Comparison of ENCODE assay signal across 16 cellular contexts in the genomic region with DNA sequence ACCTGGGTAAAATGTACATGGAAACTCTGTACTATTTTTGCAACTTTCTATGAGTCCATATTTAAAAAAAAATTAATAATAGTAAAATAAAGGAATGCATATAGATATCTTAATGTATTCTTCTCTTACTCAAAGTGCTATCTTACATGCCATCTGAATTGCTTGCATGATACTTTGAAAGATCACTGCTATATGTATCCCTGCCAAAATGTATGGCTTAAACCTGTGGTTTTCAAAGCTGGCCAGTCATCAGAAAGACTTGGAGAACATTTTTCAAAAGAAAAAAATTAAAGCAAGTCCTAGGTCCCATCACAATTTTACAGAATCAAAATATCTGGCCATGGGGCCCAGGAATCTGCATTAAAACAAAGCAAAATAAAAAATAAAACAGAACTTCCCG.
DNase-seq lines count a peak whose midpoint lies in the region; ATAC-seq and TF ChIP-seq lines count a peak whose summit lies in the region.
"Had no signal": no experiment of that assay in that cellular context is flagged by ENCODE, and none has a peak within 500 bp of the region (broad histone marks: within the 10 kb centered on the region; RNA-seq: fewer than 3 reads in every experiment).

No MANE protein-coding gene starts in this region.

- intact Hi-C loops in MCF 10A (cut with micrococcal nuclease) (no loop called here), breast epithelium (cut with DNase I; ENCODE audit: low total_unique reads) (no loop called here), IMR-90 (cut with micrococcal nuclease) (no loop called here)

- TF ChIP-seq CTCF in MCF 10A (IDR thresholded peaks at IDR 0.05; ENCODE audit: unreplicated experiment), result no peak
- TF ChIP-seq CTCF in breast epithelium (IDR thresholded peaks at IDR 0.05), result no peak
- TF ChIP-seq CTCF in IMR-90 (conservative IDR thresholded peaks at IDR 0.05; ENCODE audit: low read depth, low read length), result no peak

- H3K9me3 ChIP-seq in breast epithelium (no peaks in the 10 kb centered on the region), IMR-90 (ENCODE audit: control insufficient read depth, insufficient read depth, low read length) (no peaks in the 10 kb centered on the region)

- H3K4me3 ChIP-seq in breast epithelium (no peak overlapping the region), IMR-90 (ENCODE audit: insufficient read depth, low read depth, low read length) (no peak overlapping the region)

- no peak overlapping the region for H2BK5ac ChIP-seq in IMR-90 (ENCODE audit: low read depth, low read length, poor library complexity, severe bottlenecking)

- H3K36me3 ChIP-seq in breast epithelium (no peaks in the 10 kb centered on the region), IMR-90 (ENCODE audit: control insufficient read depth, insufficient read depth, low read length) (peaks cover 2% of the 10 kb centered on the region; the same call in 1 of the 2 replicates)

- peaks cover 7% of the 10 kb centered on the region for H3K36me3 Mint-ChIP-seq in MCF 10A (ENCODE audit: insufficient read depth, unreplicated experiment)
- peaks cover 13 to 19% of the 10 kb centered on the region in 2 donors for H3K36me3 Mint-ChIP-seq in stimulated activated naive B cell treated with anti-CD40 and anti-IgM and Interleukin-4, amounts not matched to agents 10 μg/mL and 1 μg/mL and 100 μg/mL, for 72 hours
- peaks cover 7% of the 10 kb centered on the region for H3K36me3 Mint-ChIP-seq in T-helper 2 cell treated with Interferon-gamma antibody and Interleukin-4, amounts not matched to agents 5 μg/mL and 100 μg/mL, for 36 hours (ENCODE audit: low read depth)

- H2BK15ac ChIP-seq in IMR-90 (ENCODE audit: low read depth, low read length), result no peak overlapping the region

- H3K79me1 ChIP-seq in IMR-90 (ENCODE audit: low read depth in 1 of 2, low read length in 2 of 2), result peaks cover 27 to 52% of the 10 kb centered on the region in 2 experiments

- TF ChIP-seq RAD21 in IMR-90 (IDR thresholded peaks at IDR 0.05; ENCODE audit: low read length), result no peak

- no peak overlapping the region for H3K14ac ChIP-seq in IMR-90 (replicated peaks; ENCODE audit: low read depth, low read length)

- no peak overlapping the region for H3K27ac Mint-ChIP-seq in MCF 10A (ENCODE audit: low read depth, unreplicated experiment)
- H3K27ac Mint-ChIP-seq in stimulated activated naive B cell treated with anti-CD40 and anti-IgM and Interleukin-4, amounts not matched to agents 10 μg/mL and 1 μg/mL and 100 μg/mL, for 72 hours, result peak overlapping the region; percentile 5
- no peak overlapping the region for H3K27ac Mint-ChIP-seq in T-helper 2 cell treated with Interferon-gamma antibody and Interleukin-4, amounts not matched to agents 5 μg/mL and 100 μg/mL, for 36 hours
- H3K27ac Mint-ChIP-seq: CD4-positive, alpha-beta T cell had no signal

- peaks cover 32% of the 10 kb centered on the region for H4K20me1 ChIP-seq in IMR-90 (ENCODE audit: insufficient read depth, low read length)

- H3K4me1 ChIP-seq in breast epithelium (no peaks in the 10 kb centered on the region), IMR-90 (ENCODE audit: control insufficient read depth, insufficient read depth, low read length) (peaks cover 3% of the 10 kb centered on the region; the same call in 1 of the 2 replicates)

- H3K27me3 ChIP-seq in breast epithelium (no peaks in the 10 kb centered on the region), IMR-90 (ENCODE audit: control insufficient read depth, insufficient read depth, low read length) (no peaks in the 10 kb centered on the region)

- H4K5ac ChIP-seq in IMR-90 (ENCODE audit: low read depth, low read length), result no peak overlapping the region

- POLR2A ChIA-PET in MCF 10A (lab: Yijun Ruan, JAX), result interaction anchor here (0.9 kb wide), 1 partner anchor 490 kb away, joined by 3 read pairs; no protein-coding TSS in a partner anchor
- POLR2A ChIA-PET in IMR-90 (lab: Charles Lee; ENCODE audit: unreplicated experiment), result no interaction called here

- no peaks in the 10 kb centered on the region for H3K9me3 Mint-ChIP-seq in MCF 10A (ENCODE audit: unreplicated experiment)
- no peaks in the 10 kb centered on the region for H3K9me3 Mint-ChIP-seq in stimulated activated naive B cell treated with anti-CD40 and anti-IgM and Interleukin-4, amounts not matched to agents 10 μg/mL and 1 μg/mL and 100 μg/mL, for 72 hours
- H3K9me3 Mint-ChIP-seq in T-helper 2 cell treated with Interferon-gamma antibody and Interleukin-4, amounts not matched to agents 5 μg/mL and 100 μg/mL, for 36 hours, result no peaks in the 10 kb centered on the region
- H3K9me3 Mint-ChIP-seq: CD4-positive, alpha-beta T cell had no signal

- H3K4me3 Mint-ChIP-seq in MCF 10A (ENCODE audit: unreplicated experiment), result no peak overlapping the region
- no peak overlapping the region for H3K4me3 Mint-ChIP-seq in stimulated activated naive B cell treated with anti-CD40 and anti-IgM and Interleukin-4, amounts not matched to agents 10 μg/mL and 1 μg/mL and 100 μg/mL, for 72 hours
- no peak overlapping the region for H3K4me3 Mint-ChIP-seq in T-helper 2 cell treated with Interferon-gamma antibody and Interleukin-4, amounts not matched to agents 5 μg/mL and 100 μg/mL, for 36 hours
- H3K4me3 Mint-ChIP-seq: B cell; CD4-positive, alpha-beta T cell had no signal

- BruUV-seq in MCF 10A (replicated peaks; lab: Mats Ljungman, UMichigan) (no TSS peak), IMR-90 (replicated peaks; lab: Mats Ljungman, UMichigan) (no TSS peak)

- H3K23ac ChIP-seq in IMR-90 (ENCODE audit: low read depth, low read length), result no peak overlapping the region

- peaks cover 19% of the 10 kb centered on the region for H3K4me1 Mint-ChIP-seq in MCF 10A (ENCODE audit: insufficient read depth, unreplicated experiment)
- H3K4me1 Mint-ChIP-seq in stimulated activated naive B cell treated with anti-CD40 and anti-IgM and Interleukin-4, amounts not matched to agents 10 μg/mL and 1 μg/mL and 100 μg/mL, for 72 hours, result peaks cover 11 to 30% of the 10 kb centered on the region in 2 donors
- peaks cover 15% of the 10 kb centered on the region for H3K4me1 Mint-ChIP-seq in T-helper 2 cell treated with Interferon-gamma antibody and Interleukin-4, amounts not matched to agents 5 μg/mL and 100 μg/mL, for 36 hours (ENCODE audit: low read depth)

- no peak overlapping the region for H2AK5ac ChIP-seq in IMR-90 (ENCODE audit: low read depth, low read length)

- no peak overlapping the region for H3K4me2 ChIP-seq in IMR-90 (ENCODE audit: low read depth, low read length)

- no peaks in the 10 kb centered on the region for H3K27me3 Mint-ChIP-seq in MCF 10A (ENCODE audit: insufficient read depth, unreplicated experiment)
- H3K27me3 Mint-ChIP-seq in stimulated activated naive B cell treated with anti-CD40 and anti-IgM and Interleukin-4, amounts not matched to agents 10 μg/mL and 1 μg/mL and 100 μg/mL, for 72 hours, result no peaks in the 10 kb centered on the region
- no peaks in the 10 kb centered on the region for H3K27me3 Mint-ChIP-seq in T-helper 2 cell treated with Interferon-gamma antibody and Interleukin-4, amounts not matched to agents 5 μg/mL and 100 μg/mL, for 36 hours (ENCODE audit: low read depth)
- H3K27me3 Mint-ChIP-seq: B cell; CD4-positive, alpha-beta T cell had no signal

- H4K8ac ChIP-seq in IMR-90 (ENCODE audit: low read depth in 2 of 2, low read length in 2 of 2), result no peak overlapping the region

- no peak overlapping the region for H2BK20ac ChIP-seq in IMR-90 (ENCODE audit: low read depth, low read length)

- no peak overlapping the region for H3K27ac ChIP-seq in breast epithelium
- H3K27ac ChIP-seq in IMR-90 (ENCODE audit: insufficient read depth, low read length), result no peak overlapping the region
- H3K27ac ChIP-seq: 22Rv1 had no signal

- no peak overlapping the region for H3K9ac ChIP-seq in IMR-90 (ENCODE audit: low read depth, low read length)

- dilution Hi-C loops in IMR-90 (cut with HindIII; ENCODE audit: low sequenced_read_pairs, unreplicated experiment), result no loop called here

- no peak overlapping the region for H2AK9ac ChIP-seq in IMR-90 (replicated peaks; ENCODE audit: low read depth, low read length, poor library complexity)

- CTCF ChIA-PET in MCF 10A (lab: Yijun Ruan, JAX) (interaction anchor here (0.5 kb wide), 1 partner anchor 536 kb away, joined by 3 read pairs; no protein-coding TSS in a partner anchor), IMR-90 (lab: Yijun Ruan, JAX) (interaction anchor here (0.7 kb wide), 1 partner anchor 409 kb away, joined by 3 read pairs; no protein-coding TSS in a partner anchor)

- H3K18ac ChIP-seq in IMR-90 (ENCODE audit: low read depth, low read length), result no peak overlapping the region

- no peak overlapping the region for H3K56ac ChIP-seq in IMR-90 (ENCODE audit: extremely low read depth, insufficient read depth, low read length)

- TF ChIP-seq POLR2A in breast epithelium (IDR thresholded peaks at IDR 0.05), result no peak
- no peak for TF ChIP-seq POLR2A in IMR-90 (IDR thresholded peaks at IDR 0.05; ENCODE audit: low read depth, low read length)

- no peak overlapping the region for H2BK120ac ChIP-seq in IMR-90 (ENCODE audit: low read depth, low read length)

- no CpG with 5 or more reads among the region's 1 CpG for WGBS in IMR-90 (ENCODE audit: extremely low coverage in 2 of 2, insufficient read length in 1 of 2), 2 experiments

- no peak overlapping the region for H4K91ac ChIP-seq in IMR-90 (ENCODE audit: insufficient read depth, low read depth, low read length)

- H3K9me1 ChIP-seq in IMR-90 (ENCODE audit: insufficient read depth, low read length), result peaks cover 3% of the 10 kb centered on the region

- in situ Hi-C loops in IMR-90 (cut with MboI; ENCODE audit: low sequenced_read_pairs), result loop anchor here (25.0 kb wide), 1 partner anchor 679 kb away; the partner anchor contains the start of gene BCL6

- no peak overlapping the region for H3K4ac ChIP-seq in IMR-90 (ENCODE audit: low read depth, low read length)

- no peak for ATAC-seq in IMR-90 (ENCODE audit: low read depth)
- no peak for ATAC-seq in stimulated activated naive B cell treated with anti-CD40 and anti-IgM and Interleukin-4, amounts not matched to agents 10 μg/mL and 1 μg/mL and 100 μg/mL, for 72 hours (replicated peaks)
- no peak for ATAC-seq in HG03565 (IDR thresholded peaks at IDR 0.05; ENCODE audit: unreplicated experiment)
- ATAC-seq: HCT116 had no signal

- H2AFZ ChIP-seq in IMR-90 (replicated peaks; ENCODE audit: low read length, poor library complexity), result no peak overlapping the region

- DNase-seq in MCF 10A (ENCODE audit: unreplicated experiment) (peak; percentile 19), breast epithelium (ENCODE audit: low spot score in 2 of 2) (no peak), IMR-90 (peak; percentile 45), dedifferentiated amniotic fluid mesenchymal stem cell (ENCODE audit: extremely low spot score) (peak; percentile 27), NCI-H146 treated with DMSO at 0.1 percent for 48 hours (lab: John Stamatoyannopoulos, UW; ENCODE audit: unreplicated experiment) (no peak)
- no peak for DNase-seq in stimulated activated naive B cell treated with anti-CD40 and anti-IgM and Interleukin-4, amounts not matched to agents 10 μg/mL and 1 μg/mL and 100 μg/mL, for 72 hours
- no peak for DNase-seq in T-helper 2 cell treated with Interferon-gamma antibody and Interleukin-4, amounts not matched to agents 5 μg/mL and 100 μg/mL, for 36 hours (ENCODE audit: low spot score)
- DNase-seq: C1 segment of cervical spinal cord; Calu3; CD4-positive, alpha-beta T cell; DMS 273 treated with DMSO at 0.1 percent for 48 hours; GDM1 had no signal

Comparison
In these comparisons a context has a peak if more than half of its experiments do, and no peak if none do; other contexts are left out.
1. DNase-seq: peak in MCF 10A (single experiment), IMR-90 (single experiment) and dedifferentiated amniotic fluid mesenchymal stem cell (single experiment); none in breast epithelium (0 of 2), stimulated activated naive B cell treated with anti-CD40 and anti-IgM and Interleukin-4, amounts not matched to agents 10 μg/mL and 1 μg/mL and 100 μg/mL, for 72 hours (single experiment), T-helper 2 cell treated with Interferon-gamma antibody and Interleukin-4, amounts not matched to agents 5 μg/mL and 100 μg/mL, for 36 hours (single experiment) and NCI-H146 treated with DMSO at 0.1 percent for 48 hours (single experiment).